Comparison of ENCODE assay signal across 17 cellular contexts in the genomic region with DNA sequence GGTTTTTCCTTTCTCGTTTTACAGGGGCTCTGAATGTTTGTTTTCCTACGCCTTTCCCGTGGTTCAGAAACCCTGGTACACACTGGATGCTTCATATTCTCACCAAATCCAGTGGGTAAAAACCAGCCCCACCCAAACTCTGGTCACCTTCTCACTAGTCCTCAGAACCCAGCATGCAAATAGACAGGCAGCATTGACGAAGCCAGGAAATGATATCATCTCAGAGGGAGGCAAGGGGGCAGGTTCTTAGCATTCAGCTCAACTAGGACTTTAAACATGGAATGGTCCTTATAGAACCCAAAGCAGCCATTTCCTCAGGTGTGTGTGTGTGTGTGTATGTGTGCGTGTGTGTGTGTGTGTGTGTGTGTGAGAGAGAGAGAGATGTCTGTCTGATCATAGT.
A peak's percentile ranks its signal among the peaks of the same experiment; 100 is the strongest.
DNase-seq lines count a peak whose midpoint lies in the region; ATAC-seq and TF ChIP-seq lines count a peak whose summit lies in the region.
"Had no signal": no experiment of that assay in that cellular context is flagged by ENCODE, and none has a peak within 500 bp of the region (broad histone marks: within the 10 kb centered on the region; RNA-seq: fewer than 3 reads in every experiment).

No MANE protein-coding gene starts in this region.

- H4K5ac ChIP-seq in H9 (ENCODE audit: insufficient read length, low read depth, low read length) = no peak overlapping the region

- H2BK15ac ChIP-seq in H9 (ENCODE audit: low read depth, low read length) = no peak overlapping the region

- no peak overlapping the region for H4K91ac ChIP-seq in H9 (ENCODE audit: insufficient read length, low read depth, low read length)

- H3K23me2 ChIP-seq in H9 (ENCODE audit: insufficient read length, low read depth, low read length, poor library complexity, severe bottlenecking) = no peaks in the 10 kb centered on the region

- no peak overlapping the region for H3K23ac ChIP-seq in H9 (ENCODE audit: insufficient read length, low read depth, low read length)

- H3K18ac ChIP-seq in H9 (ENCODE audit: insufficient read length, low read depth, low read length) = no peak overlapping the region

- H3K4me3 Mint-ChIP-seq in activated CD8-positive, alpha-beta T cell treated with anti-CD3 and anti-CD28 coated beads, Interleukin-2, amount 10 ng/mL, durations not matched to agents 7 days and 5 days = no peak overlapping the region
- H3K4me3 Mint-ChIP-seq in H9 = no peak overlapping the region

- no peak overlapping the region for H3K4ac ChIP-seq in H9 (ENCODE audit: low read depth, low read length)

- H4K20me1 ChIP-seq in H9 (ENCODE audit: control insufficient read depth, insufficient read depth, insufficient read length) = no peaks in the 10 kb centered on the region

- no peaks in the 10 kb centered on the region for H3K27me3 ChIP-seq in H9 (ENCODE audit: insufficient read depth, low read length)
- H3K27me3 ChIP-seq: transverse colon had no signal

- H3K56ac ChIP-seq in H9 (ENCODE audit: insufficient read length, low read depth, low read length) = no peak overlapping the region

- H3K36me3 Mint-ChIP-seq in activated CD8-positive, alpha-beta T cell treated with anti-CD3 and anti-CD28 coated beads, Interleukin-2, amount 10 ng/mL, durations not matched to agents 7 days and 5 days (ENCODE audit: low read depth) = no peaks in the 10 kb centered on the region
- H3K36me3 Mint-ChIP-seq in H9 (ENCODE audit: insufficient read depth in 1 of 3, low read depth in 3 of 3) = no peaks in the 10 kb centered on the region

- peaks cover 3% of the 10 kb centered on the region for H3K27me3 Mint-ChIP-seq in activated CD8-positive, alpha-beta T cell treated with anti-CD3 and anti-CD28 coated beads, Interleukin-2, amount 10 ng/mL, durations not matched to agents 7 days and 5 days (ENCODE audit: low read depth)
- H3K27me3 Mint-ChIP-seq in H9 (ENCODE audit: low read depth) = no peaks in the 10 kb centered on the region

- H4K8ac ChIP-seq in H9 (replicated peaks; ENCODE audit: insufficient read length, low read depth, low read length) = no peak overlapping the region

- peaks cover 10% of the 10 kb centered on the region for H3K4me1 Mint-ChIP-seq in activated CD8-positive, alpha-beta T cell treated with anti-CD3 and anti-CD28 coated beads, Interleukin-2, amount 10 ng/mL, durations not matched to agents 7 days and 5 days (ENCODE audit: low read depth)
- H3K4me1 Mint-ChIP-seq in H9 = peaks cover 4 to 5% of the 10 kb centered on the region in 2 experiments

- no peak overlapping the region for H2BK120ac ChIP-seq in H9 (ENCODE audit: low read depth, low read length, poor library complexity, severe bottlenecking)

- no peaks in the 10 kb centered on the region for H3K9me3 Mint-ChIP-seq in activated CD8-positive, alpha-beta T cell treated with anti-CD3 and anti-CD28 coated beads, Interleukin-2, amount 10 ng/mL, durations not matched to agents 7 days and 5 days (ENCODE audit: insufficient read depth)
- H3K9me3 Mint-ChIP-seq in H9 = no peaks in the 10 kb centered on the region

- H2BK5ac ChIP-seq in H9 (ENCODE audit: insufficient read length, low read length) = no peak overlapping the region

- no CpG with 5 or more reads among the region's 5 CpGs for WGBS in H9 (ENCODE audit: extremely low coverage, insufficient read length, low lambda C conversion rate)

- H3K27ac ChIP-seq in H9 (ENCODE audit: insufficient read length, low read depth, low read length) = no peak overlapping the region
- H3K27ac ChIP-seq: coronary artery, epithelial cell of prostate, parathyroid adenoma, transverse colon, VCaP had no signal

- DNase-seq in Daoy (ENCODE audit: low read depth) (peak; percentile 49), H9 (no peak)
- peak; percentile 28 for DNase-seq in activated CD8-positive, alpha-beta T cell treated with anti-CD3 and anti-CD28 coated beads, Interleukin-2, amount 10 ng/mL, durations not matched to agents 7 days and 5 days
- DNase-seq: GF-D8, H7, NCI-H1092 treated with DMSO at 0.1 percent for 48 hours, transverse colon had no signal

- no peak overlapping the region for H2BK12ac ChIP-seq in H9 (ENCODE audit: insufficient read length, low read depth, low read length)

- H2BK20ac ChIP-seq in H9 (ENCODE audit: low read depth, low read length, poor library complexity, severe bottlenecking) = no peak overlapping the region

- H2AFZ ChIP-seq in H9 (ENCODE audit: low read length) = no peak overlapping the region
- H2AFZ ChIP-seq: parathyroid adenoma had no signal

- CTCF ChIA-PET in activated CD8-positive, alpha-beta T cell treated with anti-CD3 and anti-CD28 coated beads, Interleukin-2, amount 10 ng/mL, durations not matched to agents 7 days and 5 days (lab: Charles Lee) = interaction anchor here (0.8 to 3.5 kb wide), 5 partner anchors 8 to 311 kb away, joined by 3 to 19 read pairs (median 4); no protein-coding TSS in a partner anchor

- no peak overlapping the region for H3K14ac ChIP-seq in H9 (ENCODE audit: insufficient read depth, low read length)

- no peaks in the 10 kb centered on the region; the same call in 1 of the 2 replicates for H3K4me1 ChIP-seq in H9 (ENCODE audit: insufficient read depth, low read length)
- H3K4me1 ChIP-seq: parathyroid adenoma, transverse colon had no signal

- H2AK5ac ChIP-seq in H9 (ENCODE audit: insufficient read length, low read length) = no peak overlapping the region

- ATAC-seq in GM18867 (IDR thresholded peaks at IDR 0.05; ENCODE audit: unreplicated experiment) (peak; percentile 75), HG02884 (IDR thresholded peaks at IDR 0.05; ENCODE audit: unreplicated experiment) (peak; percentile 93), HG02973 (IDR thresholded peaks at IDR 0.05; ENCODE audit: unreplicated experiment) (no peak), HG03175 (IDR thresholded peaks at IDR 0.05; ENCODE audit: unreplicated experiment) (no peak), SK-N-SH treated with all-trans-retinoic acid at 6 μM for 48 hours (no peak)
- ATAC-seq in activated CD8-positive, alpha-beta T cell treated with anti-CD3 and anti-CD28 coated beads, Interleukin-2, amount 10 ng/mL, durations not matched to agents 7 days and 5 days = peak; percentile 57
- ATAC-seq: K562 had no signal

- H3K9me3 ChIP-seq in H9 (ENCODE audit: control insufficient read depth, low read depth, low read length) = no peaks in the 10 kb centered on the region
- H3K9me3 ChIP-seq: transverse colon had no signal

- POLR2A ChIA-PET in activated CD8-positive, alpha-beta T cell treated with anti-CD3 and anti-CD28 coated beads, Interleukin-2, amount 10 ng/mL, durations not matched to agents 7 days and 5 days (lab: Charles Lee) = interaction anchor here (0.6 kb wide), 1 partner anchor 17 kb away, joined by 3 read pairs; no protein-coding TSS in a partner anchor

- TF ChIP-seq CTCF in H9 (conservative IDR thresholded peaks at IDR 0.05) = no peak

- H3K79me1 ChIP-seq in H9 (ENCODE audit: insufficient read depth, low read depth, low read length, poor library complexity, severe bottlenecking) = no peaks in the 10 kb centered on the region

- no peak overlapping the region for H3K4me2 ChIP-seq in H9 (ENCODE audit: insufficient read depth, insufficient read length, low read length)

- H3K79me2 ChIP-seq in H9 (ENCODE audit: insufficient read depth, low read length) = no peaks in the 10 kb centered on the region
- H3K79me2 ChIP-seq: parathyroid adenoma had no signal

- H3K9ac ChIP-seq in H9 (ENCODE audit: extremely low read depth, insufficient read length, low read length) = no peak overlapping the region
- H3K9ac ChIP-seq: parathyroid adenoma had no signal

- H3K27ac Mint-ChIP-seq in activated CD8-positive, alpha-beta T cell treated with anti-CD3 and anti-CD28 coated beads, Interleukin-2, amount 10 ng/mL, durations not matched to agents 7 days and 5 days = no peak overlapping the region
- H3K27ac Mint-ChIP-seq in H9 = no peak overlapping the region

- no peak overlapping the region for H3T11ph ChIP-seq in H9 (ENCODE audit: low read length)

TF ChIP-seq in SK-N-SH treated with all-trans-retinoic acid at 6 μM for 48 hours, 23 proteins besides CTCF, POLR2A, EP300 and RAD21 (continues in another document):
- no peak for TF ChIP-seq TCF4 (CRISPR knock-in tag; IDR thresholded peaks at IDR 0.05; ENCODE audit: borderline replicate concordance)
- TF ChIP-seq ZNF565 (CRISPR knock-in tag; conservative IDR thresholded peaks at IDR 0.05; ENCODE audit: low read depth) = no peak
- TF ChIP-seq ZFP3 (CRISPR knock-in tag; IDR thresholded peaks at IDR 0.05) = no peak
- TF ChIP-seq OSR1 (CRISPR knock-in tag; IDR thresholded peaks at IDR 0.05) = no peak
- TF ChIP-seq ARNTL (CRISPR knock-in tag; IDR thresholded peaks at IDR 0.05; ENCODE audit: borderline replicate concordance, low read depth) = no peak
- TF ChIP-seq TOX (CRISPR knock-in tag; IDR thresholded peaks at IDR 0.05; ENCODE audit: borderline replicate concordance) = no peak
- no peak for TF ChIP-seq ISL1 (CRISPR knock-in tag; IDR thresholded peaks at IDR 0.05)
- TF ChIP-seq, protein P1, sequence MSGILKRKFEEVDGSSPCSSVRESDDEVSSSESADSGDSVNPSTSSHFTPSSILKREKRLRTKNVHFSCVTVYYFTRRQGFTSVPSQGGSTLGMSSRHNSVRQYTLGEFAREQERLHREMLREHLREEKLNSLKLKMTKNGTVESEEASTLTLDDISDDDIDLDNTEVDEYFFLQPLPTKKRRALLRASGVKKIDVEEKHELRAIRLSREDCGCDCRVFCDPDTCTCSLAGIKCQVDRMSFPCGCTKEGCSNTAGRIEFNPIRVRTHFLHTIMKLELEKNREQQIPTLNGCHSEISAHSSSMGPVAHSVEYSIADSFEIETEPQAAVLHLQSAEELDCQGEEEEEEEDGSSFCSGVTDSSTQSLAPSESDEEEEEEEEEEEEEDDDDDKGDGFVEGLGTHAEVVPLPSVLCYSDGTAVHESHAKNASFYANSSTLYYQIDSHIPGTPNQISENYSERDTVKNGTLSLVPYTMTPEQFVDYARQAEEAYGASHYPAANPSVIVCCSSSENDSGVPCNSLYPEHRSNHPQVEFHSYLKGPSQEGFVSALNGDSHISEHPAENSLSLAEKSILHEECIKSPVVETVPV (CRISPR knock-in tag; IDR thresholded peaks at IDR 0.05) = no peak
- no peak for TF ChIP-seq POU6F1 (CRISPR knock-in tag; IDR thresholded peaks at IDR 0.05; ENCODE audit: borderline replicate concordance, low read depth)
- no peak for TF ChIP-seq BACH2 (CRISPR knock-in tag; IDR thresholded peaks at IDR 0.05; ENCODE audit: borderline replicate concordance)

Comparison
In these comparisons a context has a peak if more than half of its experiments do, and no peak if none do; other contexts are left out.
1. ATAC-seq: peak in GM18867 (single experiment), HG02884 (single experiment) and activated CD8-positive, alpha-beta T cell treated with anti-CD3 and anti-CD28 coated beads, Interleukin-2, amount 10 ng/mL, durations not matched to agents 7 days and 5 days (single experiment); none in HG02973 (single experiment), HG03175 (single experiment) and SK-N-SH treated with all-trans-retinoic acid at 6 μM for 48 hours (single experiment).